14 cellular contexts compared by ENCODE assay signal in genomic region chr14:22465201-22465835, GRCh38.
DNase-seq lines count a peak whose midpoint lies in the region; ATAC-seq and TF ChIP-seq lines count a peak whose summit lies in the region.
"Had no signal": no experiment of that assay in that cellular context is flagged by ENCODE, and none has a peak within 500 bp of the region (broad histone marks: within the 10 kb centered on the region; RNA-seq: fewer than 3 reads in every experiment).

No MANE protein-coding gene starts in this region.

- no peak overlapping the region for H3K4me3 ChIP-seq in PC-3 (ENCODE audit: low read length)
- H3K4me3 ChIP-seq: testis had no signal

- peaks cover 27% of the 10 kb centered on the region for H3K4me1 ChIP-seq in PC-3 (ENCODE audit: insufficient read depth, low read length)
- H3K4me1 ChIP-seq: testis had no signal

- peak overlapping the region; percentile 47; the same call in 1 of the 2 replicates for H3K27ac ChIP-seq in PC-3 (ENCODE audit: low read length)
- H3K27ac ChIP-seq: neutrophil, testis had no signal

- POLR2A ChIA-PET in PC-3 (lab: Charles Lee; ENCODE audit: unreplicated experiment) = no interaction called here

- no peak overlapping the region for H2AFZ ChIP-seq in PC-3 (ENCODE audit: low read length)

- no peak overlapping the region for H3K27ac Mint-ChIP-seq in T-helper 17 cell
- H3K27ac Mint-ChIP-seq: activated naive CD8-positive, alpha-beta T cell; CD4-positive, alpha-beta T cell had no signal

- no peaks in the 10 kb centered on the region for H3K36me3 Mint-ChIP-seq in T-helper 17 cell (ENCODE audit: low read depth)
- H3K36me3 Mint-ChIP-seq: activated naive CD8-positive, alpha-beta T cell had no signal

- peak overlapping the region; percentile 47 for H3K4me2 ChIP-seq in PC-3 (ENCODE audit: low read length)

- no peaks in the 10 kb centered on the region for H3K4me1 Mint-ChIP-seq in T-helper 17 cell

- no peaks in the 10 kb centered on the region for H3K36me3 ChIP-seq in PC-3 (ENCODE audit: low read depth, low read length)
- H3K36me3 ChIP-seq: neutrophil had no signal

- intact Hi-C loops in PC-3 (cut with micrococcal nuclease) = no loop called here

- DNase-seq in PC-3 (peak; percentile 51), kidney tubule cell (ENCODE audit: low spot score) (peak; percentile 59), NCI-H446 (lab: John Stamatoyannopoulos, UW) (no peak), AG20443 (ENCODE audit: low spot score) (no peak), T-helper 17 cell (no peak)
- DNase-seq: activated CD8-positive, alpha-beta memory T cell treated with anti-CD3 and anti-CD28 coated beads for 24 hours; CD4-positive, alpha-beta T cell; NCI-H1436; SIG-M5; testis had no signal

- H3K4me3 Mint-ChIP-seq in T-helper 17 cell = no peak overlapping the region
- H3K4me3 Mint-ChIP-seq: activated naive CD8-positive, alpha-beta T cell; CD4-positive, alpha-beta T cell had no signal

- H4K20me1 ChIP-seq in PC-3 (ENCODE audit: low read length) = no peaks in the 10 kb centered on the region

- CTCF ChIA-PET in PC-3 (lab: Charles Lee) = interaction anchor here (1.1 kb wide), 1 partner anchor 244 kb away, joined by 3 read pairs; no protein-coding TSS in a partner anchor

- H3K9ac ChIP-seq in PC-3 (ENCODE audit: low read length) = no peak overlapping the region

- H3K79me2 ChIP-seq in PC-3 (ENCODE audit: low read length) = no peaks in the 10 kb centered on the region

- no TSS peak for BruUV-seq in PC-3 (replicated peaks; lab: Mats Ljungman, UMichigan)

- TF ChIP-seq CTCF in PC-3 (conservative IDR thresholded peaks at IDR 0.05; ENCODE audit: low read depth, low read length) = no peak

- H3K27me3 Mint-ChIP-seq in T-helper 17 cell = no peaks in the 10 kb centered on the region
- H3K27me3 Mint-ChIP-seq: activated naive CD8-positive, alpha-beta T cell; CD4-positive, alpha-beta T cell had no signal

- H3K9me3 ChIP-seq in PC-3 (ENCODE audit: low read length) (no peaks in the 10 kb centered on the region), T-helper 17 cell (ENCODE audit: control insufficient read depth, low read length, poor library complexity, severe bottlenecking) (no peaks in the 10 kb centered on the region)
- H3K9me3 ChIP-seq: neutrophil, testis had no signal

- no peaks in the 10 kb centered on the region for H3F3A ChIP-seq in PC-3 (ENCODE audit: low read length, unreplicated experiment)

- no peaks in the 10 kb centered on the region for H3K27me3 ChIP-seq in PC-3 (ENCODE audit: low read length)
- H3K27me3 ChIP-seq: neutrophil, testis had no signal

- peak; percentile 27 for ATAC-seq in GM18907 (IDR thresholded peaks at IDR 0.05; ENCODE audit: unreplicated experiment)
- ATAC-seq in HG02763 (IDR thresholded peaks at IDR 0.05; ENCODE audit: unreplicated experiment) = peak; percentile 3
- peak; percentile 25; the same call in 1 of the 2 replicates for ATAC-seq in PC-3
- no peak for ATAC-seq in T-helper 17 cell

- H3K9me2 ChIP-seq in PC-3 (replicated peaks; ENCODE audit: low read length) = no peaks in the 10 kb centered on the region

Comparison
In these comparisons a context has a peak if more than half of its experiments do, and no peak if none do; other contexts are left out.
1. DNase-seq: peak in PC-3 (single experiment) and kidney tubule cell (single experiment); none in NCI-H446 (0 of 2), AG20443 (single experiment) and T-helper 17 cell (0 of 3).